Comparison of ENCODE assay signal across 28 cellular contexts in genomic region chr2:21326152-21326551, GRCh38.
A peak's percentile ranks its signal among the peaks of the same experiment; 100 is the strongest.
DNase-seq lines count a peak whose midpoint lies in the region; ATAC-seq and TF ChIP-seq lines count a peak whose summit lies in the region.
"Had no signal": no experiment of that assay in that cellular context is flagged by ENCODE, and none has a peak within 500 bp of the region (broad histone marks: within the 10 kb centered on the region; RNA-seq: fewer than 3 reads in every experiment).

No MANE protein-coding gene starts in this region.

- in situ Hi-C loops in IMR-90 (cut with MboI; ENCODE audit: low sequenced_read_pairs) = no loop called here

- no peak for TF ChIP-seq RAD21 in IMR-90 (IDR thresholded peaks at IDR 0.05; ENCODE audit: low read length)

- no peak; the same call in 1 of the 2 replicates for TF ChIP-seq CTCF in IMR-90 (conservative IDR thresholded peaks at IDR 0.05; ENCODE audit: low read depth, low read length)
- TF ChIP-seq CTCF in WERI-Rb-1 (IDR thresholded peaks at IDR 0.05; ENCODE audit: low read depth, low read length) = peak; percentile 53; the same call in 1 of the 2 replicates

- H4K8ac ChIP-seq in IMR-90 (ENCODE audit: low read depth in 2 of 2, low read length in 2 of 2) = no peak overlapping the region

- H3K9me3 ChIP-seq in IMR-90 (ENCODE audit: control insufficient read depth, insufficient read depth, low read length) (no peaks in the 10 kb centered on the region; the same call in 1 of the 2 replicates), WERI-Rb-1 (ENCODE audit: severe bottlenecking) (peaks cover 3% of the 10 kb centered on the region)
- H3K9me3 ChIP-seq: gastrocnemius medialis had no signal

- no peaks in the 10 kb centered on the region for H3K9me1 ChIP-seq in IMR-90 (ENCODE audit: insufficient read depth, low read length)

- H2BK20ac ChIP-seq in IMR-90 (ENCODE audit: low read depth, low read length) = no peak overlapping the region

- WGBS in IMR-90 (ENCODE audit: extremely low coverage in 2 of 2, insufficient read length in 1 of 2), 2 experiments = 20% methylated on average over 1 of the region's 2 CpGs; no CpG with 5 or more reads in 1 of the 2 experiments

- no peak overlapping the region for H2AK9ac ChIP-seq in IMR-90 (replicated peaks; ENCODE audit: low read depth, low read length, poor library complexity)

- H3K79me1 ChIP-seq in IMR-90 (ENCODE audit: low read depth in 1 of 2, low read length in 2 of 2) = no peaks in the 10 kb centered on the region

- ATAC-seq in IMR-90 (ENCODE audit: low read depth) = no peak
- no peak for ATAC-seq in GM19397 (IDR thresholded peaks at IDR 0.05; ENCODE audit: unreplicated experiment)
- ATAC-seq: activated CD4-positive, alpha-beta T cell treated with anti-CD3 and anti-CD28 coated beads for 36 hours; gastrocnemius medialis; left cardiac atrium; stimulated activated naive B cell treated with anti-CD40 and anti-IgM and Interleukin-4, amounts not matched to agents 10 μg/mL and 1 μg/mL and 100 μg/mL, for 72 hours had no signal

- H3K18ac ChIP-seq in IMR-90 (ENCODE audit: low read depth, low read length) = no peak overlapping the region

- H3K4ac ChIP-seq in IMR-90 (ENCODE audit: low read depth, low read length) = no peak overlapping the region

- peak; percentile 38 for DNase-seq in DMS 273 (lab: John Stamatoyannopoulos, UW; ENCODE audit: unreplicated experiment)
- no peak for DNase-seq in DMS 273 treated with DMSO at 0.1 percent for 48 hours (lab: John Stamatoyannopoulos, UW)
- DNase-seq in IMR-90 = peak; percentile 2
- peak; percentile 75 for DNase-seq in WERI-Rb-1
- peak; percentile 43 for DNase-seq in left kidney (ENCODE audit: low read depth, low spot score)
- DNase-seq in activated CD4-positive, alpha-beta T cell treated with anti-CD3 and anti-CD28 coated beads for 1 hour = no peak
- no peak for DNase-seq in UCSD-AML1 (lab: John Stamatoyannopoulos, UW; ENCODE audit: unreplicated experiment)
- DNase-seq: activated CD4-positive, alpha-beta T cell treated with anti-CD3 and anti-CD28 coated beads for 36 hours; activated T-cell treated with anti-CD3 and anti-CD28 coated beads for 4 hours; amniotic stem cell; cerebellar nuclear complex; dermis blood vessel endothelial cell; DND-41; gastrocnemius medialis; HFFc6; immature natural killer cell; left cardiac atrium; mammary epithelial cell; NCI-H1048; NCI-H2107; NCI-H510A; retina; stimulated activated naive B cell treated with anti-CD40 and anti-IgM and Interleukin-4, amounts not matched to agents 10 μg/mL and 1 μg/mL and 100 μg/mL, for 72 hours; trophoblast cell had no signal

- POLR2A ChIA-PET in IMR-90 (lab: Charles Lee; ENCODE audit: unreplicated experiment) = no interaction called here

- CTCF ChIA-PET in IMR-90 (lab: Yijun Ruan, JAX) = no interaction called here

- intact Hi-C loops in IMR-90 (cut with micrococcal nuclease) = no loop called here

- no peaks in the 10 kb centered on the region for H3K4me1 ChIP-seq in IMR-90 (ENCODE audit: control insufficient read depth, insufficient read depth, low read length)
- H3K4me1 ChIP-seq: gastrocnemius medialis had no signal

- H3K27me3 ChIP-seq in IMR-90 (ENCODE audit: control insufficient read depth, insufficient read depth, low read length) (no peaks in the 10 kb centered on the region), WERI-Rb-1 (ENCODE audit: insufficient read depth, low read depth, severe bottlenecking) (no peaks in the 10 kb centered on the region)
- H3K27me3 ChIP-seq: gastrocnemius medialis had no signal

- no peak overlapping the region for H4K91ac ChIP-seq in IMR-90 (ENCODE audit: insufficient read depth, low read depth, low read length)

- H2BK5ac ChIP-seq in IMR-90 (ENCODE audit: low read depth, low read length, poor library complexity, severe bottlenecking) = no peak overlapping the region

- no peak overlapping the region for H3K23ac ChIP-seq in IMR-90 (ENCODE audit: low read depth, low read length)

- H3K14ac ChIP-seq in IMR-90 (replicated peaks; ENCODE audit: low read depth, low read length) = no peak overlapping the region

- no peak overlapping the region for H3K4me2 ChIP-seq in IMR-90 (ENCODE audit: low read depth, low read length)

- H2BK15ac ChIP-seq in IMR-90 (ENCODE audit: low read depth, low read length) = no peak overlapping the region

- dilution Hi-C loops in IMR-90 (cut with HindIII; ENCODE audit: low sequenced_read_pairs, unreplicated experiment) = no loop called here

- no peak overlapping the region for H4K5ac ChIP-seq in IMR-90 (ENCODE audit: low read depth, low read length)

- TF ChIP-seq POLR2A in IMR-90 (IDR thresholded peaks at IDR 0.05; ENCODE audit: low read depth, low read length) = no peak

- no peak overlapping the region for H3K56ac ChIP-seq in IMR-90 (ENCODE audit: extremely low read depth, insufficient read depth, low read length)

- H3K4me3 ChIP-seq in IMR-90 (ENCODE audit: insufficient read depth, low read depth, low read length) (no peak overlapping the region), WERI-Rb-1 (ENCODE audit: low read depth, low read length) (no peak overlapping the region)
- H3K4me3 ChIP-seq: gastrocnemius medialis, skin epidermis had no signal

- H3K36me3 ChIP-seq in IMR-90 (ENCODE audit: control insufficient read depth, insufficient read depth, low read length) (no peaks in the 10 kb centered on the region), WERI-Rb-1 (no peaks in the 10 kb centered on the region)
- H3K36me3 ChIP-seq: gastrocnemius medialis had no signal

- H3K9ac ChIP-seq in IMR-90 (ENCODE audit: low read depth, low read length) = no peak overlapping the region

- BruUV-seq in IMR-90 (replicated peaks; lab: Mats Ljungman, UMichigan) = no TSS peak

- H3K27ac ChIP-seq in IMR-90 (ENCODE audit: insufficient read depth, low read length) = no peak overlapping the region
- no peak overlapping the region for H3K27ac ChIP-seq in WERI-Rb-1
- H3K27ac ChIP-seq: 22Rv1, gastrocnemius medialis, RWPE1, skin epidermis had no signal

- no peaks in the 10 kb centered on the region for H4K20me1 ChIP-seq in IMR-90 (ENCODE audit: insufficient read depth, low read length)

- no peak overlapping the region for H2AFZ ChIP-seq in IMR-90 (replicated peaks; ENCODE audit: low read length, poor library complexity)

- H2AK5ac ChIP-seq in IMR-90 (ENCODE audit: low read depth, low read length) = no peak overlapping the region

- H2BK120ac ChIP-seq in IMR-90 (ENCODE audit: low read depth, low read length) = no peak overlapping the region

TF ChIP-seq in IMR-90, 13 proteins besides CTCF, POLR2A, EP300 and RAD21:
- TF ChIP-seq MAFK (IDR thresholded peaks at IDR 0.05; ENCODE audit: low read depth, low read length) (no peak), ELK1 (IDR thresholded peaks at IDR 0.05; ENCODE audit: borderline replicate concordance, low read depth, low read length) (no peak), SMC3 (IDR thresholded peaks at IDR 0.05; ENCODE audit: low read depth, low read length) (no peak), CHD1 (IDR thresholded peaks at IDR 0.05; ENCODE audit: low read depth, low read length) (no peak), MAZ (IDR thresholded peaks at IDR 0.05; ENCODE audit: borderline replicate concordance, low read depth, low read length) (no peak), FOS (IDR thresholded peaks at IDR 0.05; ENCODE audit: low read depth, low read length) (no peak), MXI1 (IDR thresholded peaks at IDR 0.05; ENCODE audit: borderline replicate concordance, low read depth, low read length) (no peak), USF2 (IDR thresholded peaks at IDR 0.05; ENCODE audit: low read depth, low read length) (no peak), RCOR1 (IDR thresholded peaks at IDR 0.05; ENCODE audit: insufficient replicate concordance, low read length) (no peak), NFE2L2 (IDR thresholded peaks at IDR 0.05; ENCODE audit: low read depth, low read length) (no peak), CEBPB (IDR thresholded peaks at IDR 0.05; ENCODE audit: low read depth, low read length) (no peak), RFX5 (IDR thresholded peaks at IDR 0.05; ENCODE audit: low read depth, low read length) (no peak), BHLHE40 (IDR thresholded peaks at IDR 0.05; ENCODE audit: low read depth, low read length) (no peak)

Comparison
In these comparisons a context has a peak if more than half of its experiments do, and no peak if none do; other contexts are left out.
1. DNase-seq: peak in DMS 273 (single experiment), IMR-90 (single experiment), WERI-Rb-1 (single experiment) and left kidney (single experiment); none in DMS 273 treated with DMSO at 0.1 percent for 48 hours (single experiment), activated CD4-positive, alpha-beta T cell treated with anti-CD3 and anti-CD28 coated beads for 1 hour (single experiment) and UCSD-AML1 (single experiment).